Comparison of ENCODE assay signal across 12 cellular contexts in genomic region chr12:116592116-116592637, GRCh38. TPM values are rescaled to one million over a fixed set of nuclear protein-coding genes. Genes with fewer than 3 reads are reported as not detected.
A peak's percentile ranks its signal among the peaks of the same experiment; 100 is the strongest.
DNase-seq lines count a peak whose midpoint lies in the region; ATAC-seq and TF ChIP-seq lines count a peak whose summit lies in the region.
"Had no signal": no experiment of that assay in that cellular context is flagged by ENCODE, and none has a peak within 500 bp of the region (broad histone marks: within the 10 kb centered on the region; RNA-seq: fewer than 3 reads in every experiment).

No MANE protein-coding gene starts in this region.

- no peaks in the 10 kb centered on the region for H3K9me3 Mint-ChIP-seq in osteocyte (ENCODE audit: unreplicated experiment)
- no peaks in the 10 kb centered on the region for H3K9me3 Mint-ChIP-seq in effector memory CD8-positive, alpha-beta T cell

- intact Hi-C loops in head of caudate nucleus (cut with DNase I) = no loop called here

- ATAC-seq in effector memory CD8-positive, alpha-beta T cell (replicated peaks) = no peak

- peak overlapping the region; percentile 58 for H3K27ac ChIP-seq in RWPE1

- TF ChIP-seq CTCF in RWPE1 (conservative IDR thresholded peaks at IDR 0.05; ENCODE audit: low read depth) = no peak
- TF ChIP-seq CTCF in osteocyte (IDR thresholded peaks at IDR 0.05) = no peak

- CTCF ChIA-PET in RWPE1 (lab: Yijun Ruan, JAX) = interaction anchor here (0.6 kb wide), 1 partner anchor 96 kb away, joined by 5 read pairs; no protein-coding TSS in a partner anchor

- DNase-seq in Ammon's horn (ENCODE audit: low spot score) = peak; percentile 62
- no peak for DNase-seq in RWPE1 (ENCODE audit: low spot score)
- DNase-seq in head of caudate nucleus = peak in 31 of 42 donors; percentile 12 to 79 (median 47)
- no peak for DNase-seq in osteocyte (ENCODE audit: extremely low spot score, unreplicated experiment)
- no peak for DNase-seq in cerebellar nuclear complex (lab: John Stamatoyannopoulos, UW)
- DNase-seq in stimulated activated naive CD4-positive, alpha-beta T cell (lab: John Stamatoyannopoulos, UW) = no peak
- no peak for DNase-seq in Kasumi-1 (lab: John Stamatoyannopoulos, UW)
- no peak for DNase-seq in effector memory CD8-positive, alpha-beta T cell
- DNase-seq: activated naive CD4-positive, alpha-beta T cell; DMS79; NCI-H2081; stimulated activated CD4-positive, alpha-beta T cell treated with anti-CD3 and anti-CD28 coated beads, Interleukin-4, amount 100 ng/mL, for 4 hours had no signal

- H3K27me3 Mint-ChIP-seq in osteocyte (ENCODE audit: unreplicated experiment) = no peaks in the 10 kb centered on the region
- H3K27me3 Mint-ChIP-seq in effector memory CD8-positive, alpha-beta T cell = peaks cover 10 to 15% of the 10 kb centered on the region in 2 donors

- peaks cover 46% of the 10 kb centered on the region for H3K4me1 Mint-ChIP-seq in osteocyte (ENCODE audit: unreplicated experiment)
- H3K4me1 Mint-ChIP-seq in effector memory CD8-positive, alpha-beta T cell (ENCODE audit: low read depth in 2 of 2) = peaks cover 10 to 15% of the 10 kb centered on the region in 2 donors

- no peaks in the 10 kb centered on the region for H3K36me3 Mint-ChIP-seq in osteocyte (ENCODE audit: unreplicated experiment)
- H3K36me3 Mint-ChIP-seq in effector memory CD8-positive, alpha-beta T cell (ENCODE audit: insufficient read depth) = peaks cover 9% of the 10 kb centered on the region

- POLR2A ChIA-PET in RWPE1 (lab: Yijun Ruan, JAX; ENCODE audit: low non-redundant PET) = no interaction called here

- H3K4me3 Mint-ChIP-seq in osteocyte (ENCODE audit: unreplicated experiment) = no peak overlapping the region
- H3K4me3 Mint-ChIP-seq in effector memory CD8-positive, alpha-beta T cell = no peak overlapping the region

- H3K27ac Mint-ChIP-seq in osteocyte (ENCODE audit: unreplicated experiment) = peak overlapping the region; percentile 43
- no peak overlapping the region for H3K27ac Mint-ChIP-seq in effector memory CD8-positive, alpha-beta T cell

RNA-seq across cellular contexts. Expression of gene MAP1LC3B2, which starts 33.0 kb away (rescaled TPM):
- 1.7 and 2.1 TPM in 2 replicates for total RNA-seq in osteocyte

Comparison
In these comparisons a context has a peak if more than half of its experiments do, and no peak if none do; other contexts are left out.
1. DNase-seq: peak in Ammon's horn (single experiment) and head of caudate nucleus (31 of 42); none in RWPE1 (single experiment), osteocyte (single experiment), cerebellar nuclear complex (0 of 2), stimulated activated naive CD4-positive, alpha-beta T cell (0 of 6), Kasumi-1 (0 of 2) and effector memory CD8-positive, alpha-beta T cell (0 of 3).